Comparison of ENCODE assay signal across 13 cellular contexts in genomic region chr22:39558254-39558727, GRCh38. TPM values are rescaled to one million over a fixed set of nuclear protein-coding genes. Genes with fewer than 3 reads are reported as not detected.
A peak's percentile ranks its signal among the peaks of the same experiment; 100 is the strongest.
DNase-seq lines count a peak whose midpoint lies in the region; ATAC-seq and TF ChIP-seq lines count a peak whose summit lies in the region.
"Had no signal": no experiment of that assay in that cellular context is flagged by ENCODE, and none has a peak within 500 bp of the region (broad histone marks: within the 10 kb centered on the region; RNA-seq: fewer than 3 reads in every experiment).

No MANE protein-coding gene starts in this region.

- H3K27ac Mint-ChIP-seq in activated naive CD8-positive, alpha-beta T cell treated with anti-CD3 and anti-CD28 coated beads for 36 hours = no peak overlapping the region

- H3K4me1 Mint-ChIP-seq in activated naive CD8-positive, alpha-beta T cell treated with anti-CD3 and anti-CD28 coated beads for 36 hours = no peaks in the 10 kb centered on the region

- H3K27me3 ChIP-seq in heart left ventricle = peaks cover 16 to 73% (median 29%) of the 10 kb centered on the region in 9 donors
- H3K27me3 ChIP-seq in thyroid gland = no peaks in the 10 kb centered on the region
- H3K27me3 ChIP-seq in esophagus squamous epithelium = peaks cover 5 to 91% (median 16%) of the 10 kb centered on the region in 4 donors
- peaks cover 15% of the 10 kb centered on the region for H3K27me3 ChIP-seq in vagina

- peaks cover 0 to 22% (median 0%) of the 10 kb centered on the region in 12 donors for H3K4me1 ChIP-seq in heart left ventricle
- peaks cover 19 to 33% of the 10 kb centered on the region in 2 donors for H3K4me1 ChIP-seq in thyroid gland
- peaks cover 8 to 23% (median 11%) of the 10 kb centered on the region in 3 donors for H3K4me1 ChIP-seq in esophagus squamous epithelium
- peaks cover 14% of the 10 kb centered on the region for H3K4me1 ChIP-seq in vagina

- peak overlapping the region in 4 of 12 donors; percentile 5 to 45 (median 10) for H3K4me3 ChIP-seq in heart left ventricle
- H3K4me3 ChIP-seq in thyroid gland (replicated peaks in 1 of 3) = peak overlapping the region in 2 of 3 donors; percentile 37 to 42
- peak overlapping the region in 2 of 4 donors; percentile 40 to 62 for H3K4me3 ChIP-seq in esophagus squamous epithelium
- no peak overlapping the region for H3K4me3 ChIP-seq in vagina

- intact Hi-C loops in left cardiac atrium (cut with DNase I) = loop anchor here in 1 of 2 donors (5.0 to 10.0 kb wide), 2 partner anchors 57 to 469 kb away; no protein-coding TSS in a partner anchor
- intact Hi-C loops in heart left ventricle (cut with DNase I) = loop anchor here in 3 of 10 donors (5.0 kb wide), 3 partner anchors 464 to 479 kb away; no protein-coding TSS in a partner anchor
- intact Hi-C loops in thyroid gland (cut with DNase I) = no loop called here
- intact Hi-C loops in esophagus squamous epithelium (cut with DNase I) = no loop called here
- intact Hi-C loops in vagina (cut with DNase I) = no loop called here

- no peaks in the 10 kb centered on the region for H3K9me3 ChIP-seq in heart left ventricle
- no peaks in the 10 kb centered on the region for H3K9me3 ChIP-seq in thyroid gland
- H3K9me3 ChIP-seq in esophagus squamous epithelium = no peaks in the 10 kb centered on the region
- no peaks in the 10 kb centered on the region for H3K9me3 ChIP-seq in vagina
- H3K9me3 ChIP-seq: BLaER1 treated with 17β-estradiol and CSF1 and Interleukin-3, amounts not matched to agents 10 nM and 100 nM had no signal

- ATAC-seq in left cardiac atrium (peak in 1 of 2 donors; percentile 14), heart left ventricle (no peak), HG02759 (IDR thresholded peaks at IDR 0.05; ENCODE audit: unreplicated experiment) (no peak)

- no peaks in the 10 kb centered on the region for H3K36me3 ChIP-seq in heart left ventricle
- no peaks in the 10 kb centered on the region for H3K36me3 ChIP-seq in thyroid gland
- H3K36me3 ChIP-seq in esophagus squamous epithelium = no peaks in the 10 kb centered on the region
- H3K36me3 ChIP-seq in vagina = no peaks in the 10 kb centered on the region
- H3K36me3 ChIP-seq: BLaER1 treated with 17β-estradiol and CSF1 and Interleukin-3, amounts not matched to agents 10 nM and 100 nM had no signal

- TF ChIP-seq POLR2A in heart left ventricle (IDR thresholded peaks at IDR 0.05) (no peak), thyroid gland (IDR thresholded peaks at IDR 0.05) (no peak), esophagus squamous epithelium (IDR thresholded peaks at IDR 0.05) (no peak), vagina (IDR thresholded peaks at IDR 0.05) (no peak)

- no peaks in the 10 kb centered on the region for H3K9me3 Mint-ChIP-seq in activated naive CD8-positive, alpha-beta T cell treated with anti-CD3 and anti-CD28 coated beads for 36 hours

- H3K4me3 Mint-ChIP-seq in activated naive CD8-positive, alpha-beta T cell treated with anti-CD3 and anti-CD28 coated beads for 36 hours = peak overlapping the region; percentile 36

- H3K27me3 Mint-ChIP-seq in activated naive CD8-positive, alpha-beta T cell treated with anti-CD3 and anti-CD28 coated beads for 36 hours = peaks cover 38% of the 10 kb centered on the region

- H3K36me3 Mint-ChIP-seq in activated naive CD8-positive, alpha-beta T cell treated with anti-CD3 and anti-CD28 coated beads for 36 hours = no peaks in the 10 kb centered on the region

- 7 to 14% (median 8%) methylated on average over 5 to 34 of the region's 34 CpGs for WGBS in heart left ventricle, 4 donors
- WGBS in thyroid gland, 2 donors = 3 to 17% methylated on average over 1 to 7 of the region's 34 CpGs
- WGBS in esophagus squamous epithelium, 2 donors = 16% methylated on average over 5 of the region's 34 CpGs; no CpG with 5 or more reads in 1 of the 2 donors

- no peak for TF ChIP-seq CTCF in heart left ventricle (IDR thresholded peaks at IDR 0.05)
- no peak for TF ChIP-seq CTCF in thyroid gland (IDR thresholded peaks at IDR 0.05)
- TF ChIP-seq CTCF in esophagus squamous epithelium (IDR thresholded peaks at IDR 0.05) = no peak
- no peak for TF ChIP-seq CTCF in vagina (IDR thresholded peaks at IDR 0.05)

- DNase-seq in left cardiac atrium (peak; percentile 26), heart left ventricle (no peak), left kidney (ENCODE audit: low read depth, low spot score) (peak; percentile 47), thyroid gland (peak; percentile 50 to 51), esophagus squamous epithelium (lab: John Stamatoyannopoulos, UW) (no peak), vagina (ENCODE audit: extremely low spot score in 2 of 2) (no peak)
- DNase-seq in activated naive CD8-positive, alpha-beta T cell treated with anti-CD3 and anti-CD28 coated beads for 36 hours = no peak
- DNase-seq: NCI-H510A treated with DMSO at 0.1 percent for 48 hours; stimulated activated CD4-positive, alpha-beta T cell treated with anti-CD3 and anti-CD28 coated beads, Interleukin-4, amount 100 ng/mL, for 1 hour; stimulated activated naive CD4-positive, alpha-beta T cell treated with Interleukin-2 at 50 U/mL for 16 hours had no signal

- no peak overlapping the region for H3K27ac ChIP-seq in heart left ventricle
- peak overlapping the region; percentile 70 to 93 (median 84) for H3K27ac ChIP-seq in thyroid gland
- H3K27ac ChIP-seq in esophagus squamous epithelium = no peak overlapping the region
- no peak overlapping the region for H3K27ac ChIP-seq in vagina
- H3K27ac ChIP-seq: BLaER1 treated with 17β-estradiol and CSF1 and Interleukin-3, amounts not matched to agents 10 nM and 100 nM had no signal

RNA-seq across cellular contexts. Expression of gene CACNA1I, which starts 12.3 kb away (rescaled TPM):
- total RNA-seq in left cardiac atrium (under 1 TPM; 0.03 to 0.06 TPM), heart left ventricle (under 1 TPM in 3 of 9 donors, not detected in 6; 0.02 to 0.07 (median 0.04) TPM), thyroid gland (10 to 100 TPM in 1 of 4 donors, 1 to 10 TPM in 3; 3.7 to 10.7 (median 6.4) TPM), esophagus squamous epithelium (under 1 TPM; 0.12 to 0.38 (median 0.20) TPM), vagina (1.2 TPM)
- under 1 TPM; 0.01 to 0.04 TPM for polyA plus RNA-seq in heart left ventricle
- total RNA-seq in activated naive CD8-positive, alpha-beta T cell treated with anti-CD3 and anti-CD28 coated beads for 36 hours = under 1 TPM; 0.26 to 0.27 TPM
- total RNA-seq: lung microvascular endothelial cell had no signal

RNA-seq across cellular contexts. Expression of gene RPS19BP1, which starts 25.7 kb away (rescaled TPM):
- total RNA-seq in left cardiac atrium (10 to 100 TPM; 66.1 to 70.7 TPM), heart left ventricle (100 to 1,000 TPM in 2 of 9 donors, 10 to 100 TPM in 7; 33.2 to 108 (median 44.5) TPM), thyroid gland (100 to 1,000 TPM; 120 to 243 (median 171) TPM), esophagus squamous epithelium (100 to 1,000 TPM in 1 of 4 donors, 10 to 100 TPM in 3; 70.9 to 109 (median 88.1) TPM), vagina (107 TPM)
- 100 to 1,000 TPM; 154 to 220 TPM for polyA plus RNA-seq in heart left ventricle
- 100 to 1,000 TPM; 104 to 113 TPM for total RNA-seq in activated naive CD8-positive, alpha-beta T cell treated with anti-CD3 and anti-CD28 coated beads for 36 hours

RNA-seq across cellular contexts. Expression of gene ATF4, which starts 37.9 kb away (rescaled TPM):
- total RNA-seq in left cardiac atrium = 100 to 1,000 TPM; 203 to 294 TPM
- total RNA-seq in heart left ventricle = 100 to 1,000 TPM; 117 to 322 (median 168) TPM
- polyA plus RNA-seq in heart left ventricle = 100 to 1,000 TPM; 378 to 458 TPM
- 100 to 1,000 TPM; 806 to 814 TPM for total RNA-seq in activated naive CD8-positive, alpha-beta T cell treated with anti-CD3 and anti-CD28 coated beads for 36 hours
- 100 to 1,000 TPM; 173 to 273 (median 210) TPM for total RNA-seq in thyroid gland
- total RNA-seq in esophagus squamous epithelium = 100 to 1,000 TPM; 170 to 288 (median 234) TPM
- total RNA-seq in vagina = 246 TPM

RNA-seq across cellular contexts. Expression of gene MIEF1, which starts 56.2 kb away (rescaled TPM):
- total RNA-seq in left cardiac atrium = 10 to 100 TPM; 18.1 to 29.0 TPM
- total RNA-seq in heart left ventricle = 10 to 100 TPM; 15.4 to 25.2 (median 18.7) TPM
- 10 to 100 TPM in 1 of 2 donors, 1 to 10 TPM in 1; 6.5 to 22.3 TPM for polyA plus RNA-seq in heart left ventricle
- total RNA-seq in activated naive CD8-positive, alpha-beta T cell treated with anti-CD3 and anti-CD28 coated beads for 36 hours = 10 to 100 TPM; 62.9 to 65.0 TPM
- total RNA-seq in thyroid gland = 10 to 100 TPM; 21.4 to 30.5 (median 26.7) TPM
- total RNA-seq in esophagus squamous epithelium = 10 to 100 TPM; 21.4 to 34.2 (median 23.9) TPM
- 18.9 TPM for total RNA-seq in vagina

Comparison
In these comparisons a context has a peak if more than half of its experiments do, and no peak if none do; other contexts are left out.
1. DNase-seq: peak in left cardiac atrium (single experiment), left kidney (single experiment) and thyroid gland (2 of 2); none in heart left ventricle (0 of 5), activated naive CD8-positive, alpha-beta T cell treated with anti-CD3 and anti-CD28 coated beads for 36 hours (single experiment), esophagus squamous epithelium (single experiment) and vagina (0 of 2).
2. H3K27ac ChIP-seq: peak in thyroid gland (3 of 3); none in heart left ventricle (0 of 12), esophagus squamous epithelium (0 of 4) and vagina (single experiment).
3. H3K4me3 ChIP-seq: peak in thyroid gland (2 of 3); none in vagina (0 of 2).